ENCODE assay signal across 23 cellular contexts in genomic region chr9:37331871-37332270, GRCh38.
"Had no signal": no experiment of that assay in that cellular context is flagged by ENCODE, and none has a peak within 500 bp of the region (broad histone marks: within the 10 kb centered on the region; RNA-seq: fewer than 3 reads in every experiment).

No MANE protein-coding gene starts in this region.

- DNase-seq: activated CD4-positive, alpha-beta T cell treated with anti-CD3 and anti-CD28 coated beads for 1 hour; activated naive CD4-positive, alpha-beta T cell; activated naive CD8-positive, alpha-beta T cell treated with anti-CD3 and anti-CD28 coated beads, Interleukin-2, amount 10 ng/mL, durations not matched to agents 7 days and 5 days; activated T-cell treated with anti-CD3 and anti-CD28 coated beads, Interleukin-2, amount 50 U/mL, for 24 hours; amygdala; colonic mucosa; dorsolateral prefrontal cortex; islet precursor cell; left cardiac atrium; midbrain; ovary; stimulated activated CD4-positive, alpha-beta T cell treated with anti-CD3 and anti-CD28 coated beads, Interleukin-2, amount 100 ng/mL, for 48 hours; stimulated activated CD8-positive, alpha-beta memory T cell treated with anti-CD3 and anti-CD28 coated beads, Interleukin-4, amount 100 ng/mL, for 48 hours; stimulated activated naive CD4-positive, alpha-beta T cell treated with Interleukin-2 at 50 U/mL for 16 hours; T-helper 2 cell; upper lobe of left lung; WERI-Rb-1 had no signal

- H3K27ac Mint-ChIP-seq: activated naive CD8-positive, alpha-beta T cell treated with anti-CD3 and anti-CD28 coated beads, Interleukin-2, amount 10 ng/mL, durations not matched to agents 7 days and 5 days; activated T-cell treated with anti-CD3 and anti-CD28 coated beads, Interleukin-2, amount 50 U/mL, for 24 hours; activated T-helper 2 cell treated with anti-CD3 and anti-CD28 coated beads, Interferon-gamma antibody, Interleukin-2, Interleukin-4, amounts not matched to agents 10 μg/mL and 5 μg/mL and 100 μg/mL, durations not matched to agents 14 hours and 24 hours and 36 hours had no signal

- H3K4me3 ChIP-seq: colonic mucosa, dorsolateral prefrontal cortex, esophagus muscularis mucosa, ovary, prostate gland, thoracic aorta, upper lobe of left lung had no signal

- H3K4me1 ChIP-seq: colonic mucosa, esophagus muscularis mucosa, prostate gland, upper lobe of left lung had no signal

- H3K36me3 Mint-ChIP-seq: natural killer cell treated with Interleukin-12 subunit alpha and Interleukin-12 subunit beta and Interleukin-15 and Interleukin-18, amount 100 ng/mL, for 72 hours had no signal

- H3K4me1 Mint-ChIP-seq: activated naive CD8-positive, alpha-beta T cell treated with anti-CD3 and anti-CD28 coated beads, Interleukin-2, amount 10 ng/mL, durations not matched to agents 7 days and 5 days had no signal

- FAIRE-seq: bronchial epithelial cell had no signal

- ATAC-seq: left cardiac atrium; natural killer cell treated with Interleukin-12 subunit alpha and Interleukin-12 subunit beta and Interleukin-15 and Interleukin-18, amount 100 ng/mL, for 72 hours had no signal

- H3K27me3 Mint-ChIP-seq: activated naive CD8-positive, alpha-beta T cell treated with anti-CD3 and anti-CD28 coated beads, Interleukin-2, amount 10 ng/mL, durations not matched to agents 7 days and 5 days; activated T-cell treated with anti-CD3 and anti-CD28 coated beads, Interleukin-2, amount 50 U/mL, for 24 hours; natural killer cell treated with Interleukin-12 subunit alpha and Interleukin-12 subunit beta and Interleukin-15 and Interleukin-18, amount 100 ng/mL, for 72 hours had no signal

- H3K9me3 Mint-ChIP-seq: activated naive CD8-positive, alpha-beta T cell treated with anti-CD3 and anti-CD28 coated beads, Interleukin-2, amount 10 ng/mL, durations not matched to agents 7 days and 5 days; activated T-cell treated with anti-CD3 and anti-CD28 coated beads, Interleukin-2, amount 50 U/mL, for 24 hours; activated T-helper 2 cell treated with anti-CD3 and anti-CD28 coated beads, Interferon-gamma antibody, Interleukin-2, Interleukin-4, amounts not matched to agents 10 μg/mL and 5 μg/mL and 100 μg/mL, durations not matched to agents 14 hours and 24 hours and 36 hours; natural killer cell treated with Interleukin-12 subunit alpha and Interleukin-12 subunit beta and Interleukin-15 and Interleukin-18, amount 100 ng/mL, for 72 hours had no signal

- H3K4me3 Mint-ChIP-seq: activated naive CD8-positive, alpha-beta T cell treated with anti-CD3 and anti-CD28 coated beads, Interleukin-2, amount 10 ng/mL, durations not matched to agents 7 days and 5 days; activated T-cell treated with anti-CD3 and anti-CD28 coated beads, Interleukin-2, amount 50 U/mL, for 24 hours; natural killer cell treated with Interleukin-12 subunit alpha and Interleukin-12 subunit beta and Interleukin-15 and Interleukin-18, amount 100 ng/mL, for 72 hours had no signal

- H3K27ac ChIP-seq: colonic mucosa, esophagus muscularis mucosa, ovary, prostate gland, thoracic aorta, upper lobe of left lung, WERI-Rb-1 had no signal

- H3K27me3 ChIP-seq: colonic mucosa, dorsolateral prefrontal cortex, esophagus muscularis mucosa, ovary, upper lobe of left lung had no signal
